In genomic region chr1:115838426-115838804, GRCh38 we compare ENCODE assay signal across 10 cellular contexts. TPM values are rescaled to one million over a fixed set of nuclear protein-coding genes. Genes with fewer than 3 reads are reported as not detected.
DNase-seq lines count a peak whose midpoint lies in the region; ATAC-seq and TF ChIP-seq lines count a peak whose summit lies in the region.
"Had no signal": no experiment of that assay in that cellular context is flagged by ENCODE, and none has a peak within 500 bp of the region (broad histone marks: within the 10 kb centered on the region; RNA-seq: fewer than 3 reads in every experiment).

No MANE protein-coding gene starts in this region.

- ATAC-seq in T-helper 17 cell (no peak), right cardiac atrium (peak in 1 of 2 donors; percentile 13)

- H3K4me1 ChIP-seq in right cardiac atrium (ENCODE audit: control insufficient read depth, insufficient read depth, low read length), result peaks cover 6% of the 10 kb centered on the region
- peaks cover 20 to 25% of the 10 kb centered on the region in 2 donors for H3K4me1 ChIP-seq in thyroid gland

- H3K36me3 ChIP-seq in thyroid gland, result no peaks in the 10 kb centered on the region

- no peak for TF ChIP-seq CTCF in GM13976 (IDR thresholded peaks at IDR 0.05; ENCODE audit: borderline replicate concordance, control extremely low read depth, extremely low read depth, insufficient read depth, missing control alignments)
- no peak for TF ChIP-seq CTCF in thyroid gland (IDR thresholded peaks at IDR 0.05)

- H3K27me3 Mint-ChIP-seq in T-helper 17 cell, result peaks cover 85% of the 10 kb centered on the region

- WGBS in right cardiac atrium, result 2% methylated on average over 43 of the region's 43 CpGs
- 5 to 6% methylated on average over 28 to 34 of the region's 43 CpGs for WGBS in thyroid gland, 2 donors

- no peak overlapping the region for H3K27ac Mint-ChIP-seq in T-helper 17 cell

- in situ Hi-C loops in GM13976 (cut with MboI; ENCODE audit: low sequenced_read_pairs, unreplicated experiment), result no loop called here
- in situ Hi-C loops in KBM-7 (cut with MboI; ENCODE audit: low pct_unique_long_range_greater_than_20kb, low sequenced_read_pairs), result no loop called here

- peak; percentile 33 for DNase-seq in GM13976 (ENCODE audit: low spot score)
- DNase-seq in T-helper 17 cell, result no peak
- DNase-seq in right cardiac atrium, result peak in 1 of 3 donors; percentile 48
- DNase-seq in retina, result peak; percentile 79
- DNase-seq in T-helper 9 cell, result no peak
- no peak for DNase-seq in thyroid gland
- no peak for DNase-seq in amniotic stem cell (lab: John Stamatoyannopoulos, UW)
- DNase-seq in KBM-7, result no peak
- DNase-seq: GOT3; stimulated activated CD4-positive, alpha-beta T cell treated with anti-CD3 and anti-CD28 coated beads, Interleukin-1b, Interleukin-23, amount 100 ng/mL, for 48 hours had no signal

- H3K27me3 ChIP-seq in right cardiac atrium (ENCODE audit: control insufficient read depth, insufficient read depth), result peaks cover 4% of the 10 kb centered on the region
- peaks cover 42% of the 10 kb centered on the region for H3K27me3 ChIP-seq in thyroid gland

- intact Hi-C loops in right cardiac atrium (cut with DNase I), result no loop called here
- intact Hi-C loops in thyroid gland (cut with DNase I), result no loop called here

- H3K27ac ChIP-seq in right cardiac atrium (ENCODE audit: low read length) (no peak overlapping the region), thyroid gland (no peak overlapping the region)

- H3K4me3 ChIP-seq in right cardiac atrium (ENCODE audit: low read length) (peak overlapping the region; percentile 48), thyroid gland (replicated peaks in 1 of 3) (peak overlapping the region in 1 of 3 donors; percentile 20)

- peaks cover 5% of the 10 kb centered on the region for H3K36me3 Mint-ChIP-seq in T-helper 17 cell (ENCODE audit: low read depth)

- H3K9me3 ChIP-seq in T-helper 17 cell (ENCODE audit: control insufficient read depth, low read length, poor library complexity, severe bottlenecking) (no peaks in the 10 kb centered on the region), right cardiac atrium (ENCODE audit: control insufficient read depth, low read length) (no peaks in the 10 kb centered on the region), thyroid gland (no peaks in the 10 kb centered on the region)

- H3K4me1 Mint-ChIP-seq in T-helper 17 cell, result peaks cover 7% of the 10 kb centered on the region

- peak overlapping the region; percentile 84 for H3K4me3 Mint-ChIP-seq in T-helper 17 cell

- TF ChIP-seq POLR2A in thyroid gland (IDR thresholded peaks at IDR 0.05), result no peak

RNA-seq across cellular contexts. Expression of gene NHLH2, which starts 2.5 kb away (rescaled TPM):
- total RNA-seq in T-helper 17 cell (not detected), right cardiac atrium (not detected), thyroid gland (not detected)
- polyA plus RNA-seq in right cardiac atrium, result not detected

Comparison
In these comparisons a context has a peak if more than half of its experiments do, and no peak if none do; other contexts are left out.
1. DNase-seq: peak in GM13976 (single experiment) and retina (single experiment); none in T-helper 17 cell (0 of 3), T-helper 9 cell (single experiment), thyroid gland (0 of 2), amniotic stem cell (single experiment) and KBM-7 (single experiment).